In genomic region chr2:205683179-205683978, GRCh38 we compare ENCODE assay signal across 8 cellular contexts. TPM values are rescaled to one million over a fixed set of nuclear protein-coding genes. Genes with fewer than 3 reads are reported as not detected.
DNase-seq lines count a peak whose midpoint lies in the region; ATAC-seq, FAIRE-seq and TF ChIP-seq lines count a peak whose summit lies in the region.

No MANE protein-coding gene starts in this region.

- H3K36me3 ChIP-seq in A673 (ENCODE audit: insufficient read depth, low read length, poor library complexity, severe bottlenecking) (no peaks in the 10 kb centered on the region), mesenchymal stem cell (ENCODE audit: control insufficient read depth in 1 of 2, insufficient read depth in 2 of 2, low read depth in 1 of 2, low read length in 2 of 2) (peaks cover 0 to 4% of the 10 kb centered on the region in 2 experiments)

- H3K18ac ChIP-seq in mesenchymal stem cell (ENCODE audit: low read depth in 1 of 2, low read length in 2 of 2), result peak overlapping the region; percentile 56 to 83

- H3K4me1 ChIP-seq in A673 (ENCODE audit: insufficient read depth, low read length, poor library complexity, severe bottlenecking) (peaks cover 13% of the 10 kb centered on the region), mesenchymal stem cell (ENCODE audit: control insufficient read depth, insufficient read depth, low read depth, low read length) (peaks cover 27% of the 10 kb centered on the region)

- BruUV-seq in A673 (replicated peaks; lab: Mats Ljungman, UMichigan) (no TSS peak), MCF 10A (replicated peaks; lab: Mats Ljungman, UMichigan) (TSS peak; percentile 46)

- no peak for TF ChIP-seq CTCF in A673 (conservative IDR thresholded peaks at IDR 0.05; ENCODE audit: low read depth, low read length)
- no peak for TF ChIP-seq CTCF in MCF 10A (IDR thresholded peaks at IDR 0.05; ENCODE audit: unreplicated experiment)
- TF ChIP-seq CTCF in GM13977 (IDR thresholded peaks at IDR 0.05; ENCODE audit: extremely low read depth, insufficient read depth, missing control alignments), result no peak
- TF ChIP-seq CTCF in D721Med (IDR thresholded peaks at IDR 0.05; ENCODE audit: insufficient read depth, missing control alignments), result no peak

- H3K23ac ChIP-seq in mesenchymal stem cell (ENCODE audit: low read length in 2 of 2), result no peak overlapping the region

- H2AK5ac ChIP-seq in mesenchymal stem cell (ENCODE audit: low read length, severe bottlenecking), result no peak overlapping the region

- no peak overlapping the region for H4K91ac ChIP-seq in mesenchymal stem cell (ENCODE audit: low read length)

- 4% methylated on average over 5 of the region's 9 CpGs for WGBS in mesenchymal stem cell

- intact Hi-C loops in A673 (cut with micrococcal nuclease; ENCODE audit: unreplicated experiment) (loop anchor here (5.0 to 10.0 kb wide), 5 partner anchors 204 to 1659 kb away; no protein-coding TSS in a partner anchor), MCF 10A (cut with micrococcal nuclease) (loop anchor here (2.0 to 10.0 kb wide), 5 partner anchors 64 to 1536 kb away; partner anchors contain the start of gene PARD3B)

- no peak overlapping the region for H3K27ac Mint-ChIP-seq in MCF 10A (ENCODE audit: low read depth, unreplicated experiment)

- peak overlapping the region; percentile 86 for H3K4me3 Mint-ChIP-seq in MCF 10A (ENCODE audit: unreplicated experiment)

- no peaks in the 10 kb centered on the region for H3K9me3 Mint-ChIP-seq in MCF 10A (ENCODE audit: unreplicated experiment)

- H3K9me3 ChIP-seq in A673 (ENCODE audit: low read depth, low read length, poor library complexity, severe bottlenecking) (no peaks in the 10 kb centered on the region), mesenchymal stem cell (ENCODE audit: control insufficient read depth, low read length) (no peaks in the 10 kb centered on the region)

- no peak overlapping the region for H2BK5ac ChIP-seq in mesenchymal stem cell (ENCODE audit: low read depth, low read length, poor library complexity, severe bottlenecking)

- peak overlapping the region; percentile 88 for H3K9ac ChIP-seq in mesenchymal stem cell (ENCODE audit: low read length)

- H2BK12ac ChIP-seq in mesenchymal stem cell (ENCODE audit: low read length in 2 of 2), result peak overlapping the region in 1 of 2 experiments; percentile 54

- in situ Hi-C loops in GM13977 (cut with MboI; ENCODE audit: low pct_unique_long_range_greater_than_20kb, low sequenced_read_pairs, unreplicated experiment), result no loop called here

- CTCF ChIA-PET in A673 (lab: Charles Lee), result interaction anchor here (0.7 kb wide), 1 partner anchor 243 kb away, joined by 3 read pairs; no protein-coding TSS in a partner anchor
- CTCF ChIA-PET in MCF 10A (lab: Yijun Ruan, JAX), result interaction anchor here (0.6 to 2.2 kb wide), 16 partner anchors 8 to 1422 kb away, joined by 3 to 8 read pairs (median 4); no protein-coding TSS in a partner anchor

- no peak overlapping the region for H3K14ac ChIP-seq in mesenchymal stem cell (ENCODE audit: low read length in 2 of 2)

- H2BK120ac ChIP-seq in mesenchymal stem cell (ENCODE audit: low read depth, low read length), result no peak overlapping the region

- no peak overlapping the region for H4K8ac ChIP-seq in mesenchymal stem cell (ENCODE audit: low read length)

- peaks cover 27% of the 10 kb centered on the region for H3K79me1 ChIP-seq in mesenchymal stem cell (replicated peaks; ENCODE audit: low read length, poor library complexity, severe bottlenecking)

- H2BK15ac ChIP-seq in mesenchymal stem cell (ENCODE audit: low read depth, poor library complexity, severe bottlenecking), result no peak overlapping the region

- POLR2A ChIA-PET in A673 (lab: Charles Lee; ENCODE audit: low non-redundant PET) (no interaction called here), MCF 10A (lab: Yijun Ruan, JAX) (interaction anchor here (0.6 to 1.5 kb wide), 12 partner anchors 12 to 701 kb away, joined by 3 to 5 read pairs (median 3); no protein-coding TSS in a partner anchor)

- no peak overlapping the region for H2AFZ ChIP-seq in mesenchymal stem cell (ENCODE audit: low read depth, low read length)

- H3K27me3 ChIP-seq in A673 (replicated peaks; ENCODE audit: insufficient read depth, low read depth, low read length, poor library complexity), result peaks cover 56% of the 10 kb centered on the region
- H3K27me3 ChIP-seq in mesenchymal stem cell (ENCODE audit: control insufficient read depth in 1 of 2, insufficient read depth in 1 of 2, low read length in 2 of 2), result no peaks in the 10 kb centered on the region

- no peak for ATAC-seq in HG03378 (IDR thresholded peaks at IDR 0.05; ENCODE audit: unreplicated experiment)

- peaks cover 25% of the 10 kb centered on the region for H3K4me1 Mint-ChIP-seq in MCF 10A (ENCODE audit: insufficient read depth, unreplicated experiment)

- H3K4me3 ChIP-seq in A673 (ENCODE audit: low read depth, low read length, poor library complexity, severe bottlenecking), result peak overlapping the region; percentile 50
- peak overlapping the region; percentile 42 to 84 for H3K4me3 ChIP-seq in mesenchymal stem cell (ENCODE audit: insufficient read depth in 1 of 2, low read depth in 1 of 2, low read length in 2 of 2)

- no peak overlapping the region for H3K27ac ChIP-seq in A673 (ENCODE audit: low read depth, low read length, poor library complexity, severe bottlenecking)
- H3K27ac ChIP-seq in mesenchymal stem cell (ENCODE audit: low read length, poor library complexity, severe bottlenecking), result peak overlapping the region; percentile 49

- DNase-seq in A673 (ENCODE audit: low spot score) (no peak), HCEC 1CT (peak; percentile 74), MCF 10A (ENCODE audit: unreplicated experiment) (peak; percentile 52), mesenchymal stem cell (peak; percentile 92), GM13977 (ENCODE audit: low spot score) (no peak), D721Med (ENCODE audit: insufficient read length, low spot score) (no peak)
- DNase-seq in activated CD4-positive, CD25-positive, alpha-beta regulatory T cell (lab: John Stamatoyannopoulos, UW), result no peak

- peak overlapping the region in 1 of 2 experiments; percentile 76 for H3K4ac ChIP-seq in mesenchymal stem cell (ENCODE audit: low read depth in 1 of 2, low read length in 2 of 2)

- no peak for FAIRE-seq in D721Med (lab: Jason Lieb, UNC)

- H3K4me2 ChIP-seq in mesenchymal stem cell (ENCODE audit: low read length, poor library complexity, severe bottlenecking), result peak overlapping the region; percentile 80

- no peaks in the 10 kb centered on the region for H3K27me3 Mint-ChIP-seq in MCF 10A (ENCODE audit: insufficient read depth, unreplicated experiment)

- no peaks in the 10 kb centered on the region for H3K36me3 Mint-ChIP-seq in MCF 10A (ENCODE audit: insufficient read depth, unreplicated experiment)

RNA-seq across cellular contexts. Expression of gene NRP2, which starts 1.1 kb away (rescaled TPM):
- total RNA-seq in A673 (2021) (4.0 and 7.7 TPM in 2 replicates), MCF 10A (2022) (6.7 and 10.3 TPM in 2 replicates)
- 87.1 TPM for polyA plus RNA-seq in mesenchymal stem cell (2013, experiment 1 of 2)
- polyA plus RNA-seq in mesenchymal stem cell (2013, experiment 2 of 2), result 83.3 TPM

Comparison
In these comparisons a context has a peak if more than half of its experiments do, and no peak if none do; other contexts are left out.
1. DNase-seq: peak in HCEC 1CT (single experiment), MCF 10A (single experiment) and mesenchymal stem cell (single experiment); none in A673 (single experiment), GM13977 (single experiment), activated CD4-positive, CD25-positive, alpha-beta regulatory T cell (0 of 4) and D721Med (single experiment).